1 cellular context compared by ENCODE assay signal in genomic region chr14:67680941-67681340, GRCh38.
TF ChIP-seq lines count a peak whose summit lies in the region.

No MANE protein-coding gene starts in this region.

TF ChIP-seq in GM12878, 131 proteins besides CTCF, POLR2A, EP300 and RAD21:
- TF ChIP-seq NR2F1 (conservative IDR thresholded peaks at IDR 0.05), result peak; percentile 15; the same call in 1 of the 2 replicates
- peak; percentile 73; the same call in 1 of the 2 replicates for TF ChIP-seq SPI1 (IDR thresholded peaks at IDR 0.05; ENCODE audit: borderline replicate concordance, insufficient read depth, low read depth, low read length)
- no peak for TF ChIP-seq PRDM15 (CRISPR knock-in tag; IDR thresholded peaks at IDR 0.05)
